26 cellular contexts compared by ENCODE assay signal in the genomic region with DNA sequence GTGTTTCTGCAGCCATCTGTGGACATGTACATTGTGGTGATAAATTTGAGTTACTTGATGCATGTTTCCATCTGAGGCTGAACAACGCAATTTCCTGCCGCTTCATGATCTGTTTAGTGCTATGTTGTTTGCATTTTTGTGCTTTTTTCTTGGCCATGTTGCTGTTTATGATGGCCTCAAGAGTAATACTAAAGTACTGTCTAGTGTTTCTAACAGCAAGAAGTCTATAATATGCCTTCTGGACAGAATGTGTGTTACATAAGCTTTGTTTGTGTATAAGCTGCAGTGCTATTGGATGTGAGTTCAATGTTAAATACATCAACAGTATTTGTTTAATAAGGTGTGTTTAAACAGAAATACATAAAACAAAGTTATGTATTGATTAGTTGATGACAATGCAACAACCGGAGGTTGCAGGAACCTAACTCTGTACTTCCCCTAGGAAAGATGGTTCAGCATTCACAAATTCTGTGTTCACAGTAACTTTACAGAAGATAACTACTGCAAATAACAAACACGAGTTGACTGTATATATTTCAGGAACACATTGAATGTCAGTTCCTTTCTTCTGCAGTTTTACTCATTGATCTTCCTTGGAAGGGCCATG.
"Had no signal": no experiment of that assay in that cellular context is flagged by ENCODE, and none has a peak within 500 bp of the region (broad histone marks: within the 10 kb centered on the region; RNA-seq: fewer than 3 reads in every experiment).

No MANE protein-coding gene starts in this region.

- H3K9me3 ChIP-seq: ovary, psoas muscle, spleen, suprapubic skin, testis, tibial artery, transverse colon, upper lobe of right lung, uterus had no signal

- ATAC-seq: naive thymus-derived CD8-positive, alpha-beta T cell; natural killer cell treated with Interleukin-12 subunit alpha and Interleukin-12 subunit beta and Interleukin-15 and Interleukin-18, amount 100 ng/mL, for 72 hours; psoas muscle; stimulated activated memory B cell treated with anti-CD40 and anti-IgM and Interleukin-4, amounts not matched to agents 10 μg/mL and 1 μg/mL and 100 μg/mL, for 72 hours; stimulated activated naive CD8-positive, alpha-beta T cell treated with anti-CD3 and anti-CD28 coated beads, Interleukin-15, amount 100 ng/mL, for 72 hours; stimulated activated naive CD8-positive, alpha-beta T cell treated with anti-CD3 and anti-CD28 coated beads, Interleukin-15, Interleukin-2, amounts not matched to agents 100 U/mL and 50 U/mL, for 24 hours; upper lobe of right lung had no signal

- H2AFZ ChIP-seq: neural progenitor cell, parathyroid adenoma had no signal

- H3K9ac ChIP-seq: neural progenitor cell, parathyroid adenoma had no signal

- H3K4me3 ChIP-seq: neural progenitor cell, ovary, psoas muscle, skin epidermis, smooth muscle cell, spleen, suprapubic skin, testis, tibial artery, transverse colon, upper lobe of right lung, uterus had no signal

- H3K36me3 ChIP-seq: neural progenitor cell, ovary, spleen, suprapubic skin, tibial artery, transverse colon, upper lobe of right lung, uterus had no signal

- H3K4me2 ChIP-seq: neural progenitor cell had no signal

- H3K79me2 ChIP-seq: parathyroid adenoma had no signal

- DNase-seq: naive thymus-derived CD8-positive, alpha-beta T cell; occipital lobe; ovary; posterior cingulate gyrus; psoas muscle; spleen; stimulated activated CD4-positive, alpha-beta T cell treated with anti-CD3 and anti-CD28 coated beads, Interleukin-12 subunit alpha, Interleukin-12 subunit beta, amount 100 ng/mL, for 4 hours; stimulated activated CD4-positive, alpha-beta T cell treated with anti-CD3 and anti-CD28 coated beads, Interleukin-1b, Interleukin-23, amount 100 ng/mL, for 48 hours; stimulated activated CD4-positive, alpha-beta T cell treated with anti-CD3 and anti-CD28 coated beads, Interleukin-4, amount 100 ng/mL, for 1 hour; stimulated activated CD4-positive, alpha-beta T cell treated with anti-CD3 and anti-CD28 coated beads, Interleukin-4, amount 100 ng/mL, for 4 hours; stimulated activated CD8-positive, alpha-beta memory T cell treated with anti-CD3 and anti-CD28 coated beads, Interleukin-4, amount 100 ng/mL, for 48 hours; stimulated activated naive CD4-positive, alpha-beta T cell; stimulated activated naive CD8-positive, alpha-beta T cell treated with anti-CD3 and anti-CD28 coated beads, Interleukin-15, amount 100 ng/mL, for 72 hours; stimulated activated naive CD8-positive, alpha-beta T cell treated with anti-CD3 and anti-CD28 coated beads, Interleukin-15, Interleukin-2, amounts not matched to agents 100 U/mL and 50 U/mL, for 24 hours; testis; tibial artery; transverse colon; upper lobe of right lung; uterus had no signal

- H3K4me1 ChIP-seq: neural progenitor cell, parathyroid adenoma, psoas muscle, suprapubic skin, testis, tibial artery, transverse colon, upper lobe of right lung, uterus had no signal

- H3K27me3 ChIP-seq: neural progenitor cell, ovary, spleen, testis, tibial artery, transverse colon, upper lobe of right lung, uterus had no signal

- H3K27ac ChIP-seq: neural progenitor cell, ovary, parathyroid adenoma, psoas muscle, skin epidermis, suprapubic skin, testis, tibial artery, transverse colon, upper lobe of right lung, uterus had no signal
